25 cellular contexts compared by ENCODE assay signal in genomic region chr16:58030136-58030840, GRCh38. TPM values are rescaled to one million over a fixed set of nuclear protein-coding genes. Genes with fewer than 3 reads are reported as not detected.
"Had no signal": no experiment of that assay in that cellular context is flagged by ENCODE, and none has a peak within 500 bp of the region (broad histone marks: within the 10 kb centered on the region; RNA-seq: fewer than 3 reads in every experiment).

No MANE protein-coding gene starts in this region.

- H3K27ac ChIP-seq: brain microvascular endothelial cell, hepatocyte had no signal

- H3K9me3 Mint-ChIP-seq: activated naive CD4-positive, alpha-beta T cell treated with anti-CD3 and anti-CD28 coated beads, Interleukin-2, amount 10 ng/mL, durations not matched to agents 7 days and 5 days; activated naive CD8-positive, alpha-beta T cell treated with anti-CD3 and anti-CD28 coated beads, Interleukin-2, amount 50 U/mL, for 24 hours; dendritic cell treated with granulocyte-macrophage colony-stimulating factor and Interleukin-4, amounts not matched to agents 40 ng/mL and 50 ng/mL, for 4 days; stimulated activated memory B cell treated with anti-CD40 and anti-IgM and Interleukin-4, amounts not matched to agents 10 μg/mL and 1 μg/mL and 100 μg/mL, for 72 hours had no signal

- H3K9me3 ChIP-seq: esophagus squamous epithelium, pancreas, sigmoid colon, spleen, tibial nerve had no signal

- H3K4me3 Mint-ChIP-seq: activated naive CD4-positive, alpha-beta T cell treated with anti-CD3 and anti-CD28 coated beads, Interleukin-2, amount 10 ng/mL, durations not matched to agents 7 days and 5 days; activated naive CD8-positive, alpha-beta T cell treated with anti-CD3 and anti-CD28 coated beads, Interleukin-2, amount 50 U/mL, for 24 hours; dendritic cell treated with granulocyte-macrophage colony-stimulating factor and Interleukin-4, amounts not matched to agents 40 ng/mL and 50 ng/mL, for 4 days; stimulated activated memory B cell treated with anti-CD40 and anti-IgM and Interleukin-4, amounts not matched to agents 10 μg/mL and 1 μg/mL and 100 μg/mL, for 72 hours had no signal

- ATAC-seq: activated CD4-positive, CD25-positive, alpha-beta regulatory T cell treated with anti-CD3 and anti-CD28 coated beads, Interleukin-2, amount 50 U/mL, for 24 hours; activated naive CD8-positive, alpha-beta T cell treated with anti-CD3 and anti-CD28 coated beads, Interleukin-2, amount 50 U/mL, for 24 hours; left colon; pancreas; stimulated activated memory B cell treated with anti-CD40 and anti-IgM and Interleukin-4, amounts not matched to agents 10 μg/mL and 1 μg/mL and 100 μg/mL, for 72 hours had no signal

- H3K27me3 ChIP-seq: hepatocyte, pancreas, sigmoid colon, tibial nerve had no signal

- DNase-seq: activated CD4-positive, alpha-beta T cell treated with anti-CD3 and anti-CD28 coated beads, Interleukin-2, amount 50 U/mL, for 1 hour; activated CD8-positive, alpha-beta memory T cell treated with anti-CD3 and anti-CD28 coated beads for 24 hours; activated CD8-positive, alpha-beta memory T cell treated with anti-CD3 and anti-CD28 coated beads, Interleukin-2, amount 50 U/mL, for 48 hours; activated effector memory CD4-positive, alpha-beta T cell treated with Interleukin-2 at 50 U/mL for 16 hours; activated naive CD4-positive, alpha-beta T cell treated with anti-CD3 and anti-CD28 coated beads, Interleukin-2, amount 10 ng/mL, durations not matched to agents 7 days and 5 days; activated naive CD8-positive, alpha-beta T cell treated with anti-CD3 and anti-CD28 coated beads, Interleukin-2, amount 50 U/mL, for 24 hours; activated T-cell treated with anti-CD3 and anti-CD28 coated beads, Interleukin-2, amount 50 U/mL, for 48 hours; anterior cingulate cortex; brain microvascular endothelial cell; cerebellar nuclear complex; effector memory CD4-positive, alpha-beta T cell; esophagus squamous epithelium; sigmoid colon; stimulated activated CD4-positive, alpha-beta T cell treated with anti-CD3 and anti-CD28 coated beads, Interleukin-4, amount 100 ng/mL, for 4 hours; T1000 had no signal

- H3K36me3 ChIP-seq: brain microvascular endothelial cell, esophagus squamous epithelium, pancreas, sigmoid colon, spleen, tibial nerve had no signal

- H3K4me1 Mint-ChIP-seq: activated naive CD8-positive, alpha-beta T cell treated with anti-CD3 and anti-CD28 coated beads, Interleukin-2, amount 50 U/mL, for 24 hours had no signal

- H3K4me3 ChIP-seq: esophagus squamous epithelium, hepatocyte, pancreas, sigmoid colon, spleen, tibial nerve had no signal

- H3K27ac Mint-ChIP-seq: activated naive CD4-positive, alpha-beta T cell treated with anti-CD3 and anti-CD28 coated beads, Interleukin-2, amount 10 ng/mL, durations not matched to agents 7 days and 5 days; activated naive CD8-positive, alpha-beta T cell treated with anti-CD3 and anti-CD28 coated beads, Interleukin-2, amount 50 U/mL, for 24 hours; dendritic cell treated with granulocyte-macrophage colony-stimulating factor and Interleukin-4, amounts not matched to agents 40 ng/mL and 50 ng/mL, for 4 days; stimulated activated memory B cell treated with anti-CD40 and anti-IgM and Interleukin-4, amounts not matched to agents 10 μg/mL and 1 μg/mL and 100 μg/mL, for 72 hours had no signal

- H3K36me3 Mint-ChIP-seq: activated naive CD4-positive, alpha-beta T cell treated with anti-CD3 and anti-CD28 coated beads, Interleukin-2, amount 10 ng/mL, durations not matched to agents 7 days and 5 days; stimulated activated memory B cell treated with anti-CD40 and anti-IgM and Interleukin-4, amounts not matched to agents 10 μg/mL and 1 μg/mL and 100 μg/mL, for 72 hours had no signal

RNA-seq across cellular contexts. Expression of gene CNGB1, which starts 59.4 kb away (rescaled TPM):
- total RNA-seq: hepatocyte; spleen; subcutaneous adipose tissue; T-helper 1 cell treated with Interleukin-12 subunit alpha and Interleukin-12 subunit beta and Interleukin-4 antibody, amounts not matched to agents 30 ng/mL and 1 ng/mL, for 36 hours; tibial nerve had no signal
- polyA plus RNA-seq: hepatocyte had no signal
